In the genomic region with DNA sequence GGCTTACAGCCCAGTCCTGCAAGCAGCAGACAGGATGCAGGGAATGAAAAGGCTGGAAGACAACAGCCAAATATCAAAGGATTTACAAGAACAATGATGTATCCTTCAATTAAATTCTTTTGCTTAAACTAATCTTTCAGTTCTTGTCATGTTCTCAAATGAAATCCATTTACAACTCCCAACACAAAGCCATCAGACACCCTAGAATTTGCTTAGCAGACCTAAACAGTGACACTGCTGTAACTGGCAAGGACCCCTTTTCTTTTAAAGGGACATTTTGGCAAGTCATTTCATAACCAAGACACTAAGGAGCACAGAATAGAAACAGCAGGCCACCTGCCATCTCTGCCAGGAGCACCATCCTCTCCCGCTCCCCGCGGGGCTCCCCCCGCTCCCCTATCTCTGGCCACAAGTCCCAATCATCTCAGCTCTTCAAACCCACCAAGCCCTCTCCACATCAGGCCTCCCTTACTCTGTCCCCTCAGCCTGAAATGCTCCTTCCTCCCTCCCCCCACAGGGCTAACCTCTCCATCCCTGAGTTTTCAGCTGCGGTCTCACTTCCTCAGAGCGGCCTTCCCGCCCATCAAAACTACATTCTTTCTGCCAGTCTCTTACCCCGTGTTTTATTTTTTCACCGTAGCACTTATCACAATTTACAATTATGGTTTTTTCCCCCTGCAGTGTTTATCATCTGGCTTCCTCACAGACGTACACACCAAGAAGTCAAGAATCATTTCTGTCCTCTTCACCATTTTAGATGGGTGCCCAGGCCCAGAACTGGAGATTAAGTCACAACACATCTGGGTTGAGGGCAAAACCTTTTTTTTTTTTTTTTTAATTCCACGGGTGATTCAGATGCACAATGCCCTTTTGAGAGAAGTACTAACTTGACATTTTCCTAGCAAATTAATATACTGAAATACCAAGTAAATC, we compare ENCODE assay signal across 12 cellular contexts. TPM values are rescaled to one million over a fixed set of nuclear protein-coding genes. Genes with fewer than 3 reads are reported as not detected.
DNase-seq lines count a peak whose midpoint lies in the region; ATAC-seq and TF ChIP-seq lines count a peak whose summit lies in the region.
"Had no signal": no experiment of that assay in that cellular context is flagged by ENCODE, and none has a peak within 500 bp of the region (broad histone marks: within the 10 kb centered on the region; RNA-seq: fewer than 3 reads in every experiment).

No MANE protein-coding gene starts in this region.

- H3K4me2 ChIP-seq in mesenchymal stem cell (ENCODE audit: low read length, poor library complexity, severe bottlenecking), result no peak overlapping the region

- H3K4me3 ChIP-seq in mesenchymal stem cell (ENCODE audit: insufficient read depth in 1 of 2, low read depth in 1 of 2, low read length in 2 of 2), result no peak overlapping the region
- H3K4me3 ChIP-seq: tibial nerve had no signal

- no peak overlapping the region for H3K23ac ChIP-seq in mesenchymal stem cell (ENCODE audit: low read length in 2 of 2)

- peaks cover 6% of the 10 kb centered on the region for H3K79me1 ChIP-seq in mesenchymal stem cell (replicated peaks; ENCODE audit: low read length, poor library complexity, severe bottlenecking)

- peaks cover 3% of the 10 kb centered on the region for H3K36me3 Mint-ChIP-seq in T-cell
- H3K36me3 Mint-ChIP-seq: CD14-positive monocyte had no signal

- no peak overlapping the region for H2BK5ac ChIP-seq in mesenchymal stem cell (ENCODE audit: low read depth, low read length, poor library complexity, severe bottlenecking)

- H3K4me1 ChIP-seq in mesenchymal stem cell (ENCODE audit: control insufficient read depth, insufficient read depth, low read depth, low read length), result peaks cover 15% of the 10 kb centered on the region

- H2BK120ac ChIP-seq in mesenchymal stem cell (ENCODE audit: low read depth, low read length), result no peak overlapping the region

- no peak overlapping the region for H3K27ac Mint-ChIP-seq in T-cell
- H3K27ac Mint-ChIP-seq: CD14-positive monocyte had no signal

- H4K8ac ChIP-seq in mesenchymal stem cell (ENCODE audit: low read length), result peak overlapping the region; percentile 86

- H2BK15ac ChIP-seq in mesenchymal stem cell (ENCODE audit: low read depth, poor library complexity, severe bottlenecking), result no peak overlapping the region

- H4K91ac ChIP-seq in mesenchymal stem cell (ENCODE audit: low read length), result no peak overlapping the region

- peak; percentile 77 for DNase-seq in G401 (ENCODE audit: low spot score)
- DNase-seq in T-cell, result no peak
- DNase-seq in mesenchymal stem cell, result no peak
- DNase-seq in NCI-H526 (lab: John Stamatoyannopoulos, UW), result no peak

- H3K9me3 Mint-ChIP-seq in T-cell, result no peaks in the 10 kb centered on the region

- in situ Hi-C loops in G401 (cut with HindIII; ENCODE audit: low sequenced_read_pairs), result no loop called here

- no peaks in the 10 kb centered on the region for H3K36me3 ChIP-seq in mesenchymal stem cell (ENCODE audit: control insufficient read depth in 1 of 2, insufficient read depth in 2 of 2, low read depth in 1 of 2, low read length in 2 of 2)
- H3K36me3 ChIP-seq: tibial nerve had no signal

- H3K18ac ChIP-seq in mesenchymal stem cell (ENCODE audit: low read depth in 1 of 2, low read length in 2 of 2), result peak overlapping the region in 1 of 2 experiments; percentile 31

- CTCF ChIA-PET in T-cell (lab: Charles Lee), result no interaction called here

- no peak overlapping the region for H2AFZ ChIP-seq in mesenchymal stem cell (ENCODE audit: low read depth, low read length)

- no peaks in the 10 kb centered on the region for H3K27me3 ChIP-seq in mesenchymal stem cell (ENCODE audit: control insufficient read depth in 1 of 2, insufficient read depth in 1 of 2, low read length in 2 of 2)
- H3K27me3 ChIP-seq: tibial nerve had no signal

- H3K27ac ChIP-seq in mesenchymal stem cell (ENCODE audit: low read length, poor library complexity, severe bottlenecking), result no peak overlapping the region

- H2BK12ac ChIP-seq in mesenchymal stem cell (ENCODE audit: low read length in 2 of 2), result peak overlapping the region in 1 of 2 experiments; percentile 56

- no peak overlapping the region for H3K14ac ChIP-seq in mesenchymal stem cell (ENCODE audit: low read length in 2 of 2)

- H3K9ac ChIP-seq in mesenchymal stem cell (ENCODE audit: low read length), result no peak overlapping the region

- 63% methylated on average over 10 of the region's 11 CpGs for WGBS in mesenchymal stem cell

- ATAC-seq in GM21423 (IDR thresholded peaks at IDR 0.05; ENCODE audit: unreplicated experiment) (peak; percentile 76), T-cell (replicated peaks in 1 of 4) (no peak), HG02970 (IDR thresholded peaks at IDR 0.05; ENCODE audit: low FRiP score, unreplicated experiment) (no peak), GM21515 (IDR thresholded peaks at IDR 0.05; ENCODE audit: unreplicated experiment) (no peak), SK-N-SH treated with all-trans-retinoic acid at 6 μM for 48 hours (no peak; the same call in 2 of the 3 replicates)
- ATAC-seq: activated CD4-positive, CD25-positive, alpha-beta regulatory T cell treated with anti-CD3 and anti-CD28 coated beads, Interleukin-2, amount 50 U/mL, for 24 hours; HepG2 had no signal

- H2AK5ac ChIP-seq in mesenchymal stem cell (ENCODE audit: low read length, severe bottlenecking), result peak overlapping the region; percentile 13

- peaks cover 61 to 67% (median 67%) of the 10 kb centered on the region in 3 donors for H3K4me1 Mint-ChIP-seq in T-cell

- no peaks in the 10 kb centered on the region for H3K9me3 ChIP-seq in mesenchymal stem cell (ENCODE audit: control insufficient read depth, low read length)
- H3K9me3 ChIP-seq: tibial nerve had no signal

- no peaks in the 10 kb centered on the region for H3K27me3 Mint-ChIP-seq in T-cell

- peak overlapping the region in 2 of 3 donors; percentile 5 to 36 for H3K4me3 Mint-ChIP-seq in T-cell
- H3K4me3 Mint-ChIP-seq: CD14-positive monocyte had no signal

- no peak overlapping the region for H3K4ac ChIP-seq in mesenchymal stem cell (ENCODE audit: low read depth in 1 of 2, low read length in 2 of 2)

- POLR2A ChIA-PET in T-cell (lab: Charles Lee), result no interaction called here

TF ChIP-seq in SK-N-SH treated with all-trans-retinoic acid at 6 μM for 48 hours, 23 proteins besides CTCF, POLR2A, EP300 and RAD21:
- no peak for TF ChIP-seq ZNF8 (CRISPR knock-in tag; IDR thresholded peaks at IDR 0.05)
- no peak for TF ChIP-seq ZFP3 (CRISPR knock-in tag; IDR thresholded peaks at IDR 0.05)
- no peak for TF ChIP-seq ESRRG (CRISPR knock-in tag; IDR thresholded peaks at IDR 0.05)
- no peak for TF ChIP-seq GLIS3 (CRISPR knock-in tag; IDR thresholded peaks at IDR 0.05)
- no peak for TF ChIP-seq ZC3H10 (CRISPR knock-in tag; IDR thresholded peaks at IDR 0.05)
- TF ChIP-seq TCF4 (CRISPR knock-in tag; IDR thresholded peaks at IDR 0.05; ENCODE audit: borderline replicate concordance), result no peak
- TF ChIP-seq ZNF70 (CRISPR knock-in tag; IDR thresholded peaks at IDR 0.05), result no peak
- TF ChIP-seq POU6F1 (CRISPR knock-in tag; IDR thresholded peaks at IDR 0.05; ENCODE audit: borderline replicate concordance, low read depth), result no peak
- no peak for TF ChIP-seq TSHZ2 (CRISPR knock-in tag; IDR thresholded peaks at IDR 0.05)
- no peak for TF ChIP-seq ISL1 (CRISPR knock-in tag; IDR thresholded peaks at IDR 0.05)

RNA-seq across cellular contexts. Expression of gene TSPAN5, which starts 45.8 kb away (rescaled TPM):
- not detected in 2 replicates for total RNA-seq in G401 (2014; rRNA removed; shearing (Covaris generic))
- total RNA-seq in T-cell, result 10 to 100 TPM in 4 of 5 donors, 1 to 10 TPM in 1; 9.6 to 12.4 (median 10.3) TPM
- 20.4 TPM for polyA plus RNA-seq in mesenchymal stem cell (2013, experiment 1 of 2)
- 22.2 TPM for polyA plus RNA-seq in mesenchymal stem cell (2013, experiment 2 of 2)

Comparison
In these comparisons a context has a peak if more than half of its experiments do, and no peak if none do; other contexts are left out.
1. RNA of gene TSPAN5, which starts 45.8 kb away (total RNA-seq): 9.6 to 12.4 TPM in T-cell; not detected in G401; every median in the first group is over 10 times any median in the second.